27 cellular contexts compared by ENCODE assay signal in genomic region chr10:118990326-118990725, GRCh38.
"Had no signal": no experiment of that assay in that cellular context is flagged by ENCODE, and none has a peak within 500 bp of the region (broad histone marks: within the 10 kb centered on the region; RNA-seq: fewer than 3 reads in every experiment).

No MANE protein-coding gene starts in this region.

- H3K27me3 ChIP-seq: brain microvascular endothelial cell, gastrocnemius medialis, left lung, neural progenitor cell, spleen, tibial nerve had no signal

- H3K36me3 ChIP-seq: brain microvascular endothelial cell, gastrocnemius medialis, left lung, lower lobe of right lung, neural progenitor cell, spleen, tibial nerve had no signal

- ATAC-seq: effector memory CD8-positive, alpha-beta T cell; gastrocnemius medialis; left lung; lower lobe of right lung; natural killer cell; right cardiac atrium had no signal

- H3K27ac ChIP-seq: brain microvascular endothelial cell, gastrocnemius medialis, left lung, lower lobe of right lung, neural progenitor cell, spleen, tibial nerve had no signal

- FAIRE-seq: astrocyte, islet of Langerhans had no signal

- H3K4me1 ChIP-seq: gastrocnemius medialis, left lung, lower lobe of right lung, neural progenitor cell, spleen, tibial nerve had no signal

- H3K9me3 ChIP-seq: gastrocnemius medialis had no signal

- H3K4me3 ChIP-seq: gastrocnemius medialis, left lung, lower lobe of right lung, neural progenitor cell, spleen, tibial nerve had no signal

- DNase-seq: activated CD4-positive, alpha-beta memory T cell treated with anti-CD3 and anti-CD28 coated beads, Interleukin-2, amount 10 ng/mL, durations not matched to agents 7 days and 5 days; activated CD4-positive, alpha-beta T cell treated with anti-CD3 and anti-CD28 coated beads for 1 hour; activated CD4-positive, alpha-beta T cell treated with anti-CD3 and anti-CD28 coated beads, Interleukin-2, amount 10 ng/mL, durations not matched to agents 7 days and 5 days; activated CD8-positive, alpha-beta memory T cell treated with anti-CD3 and anti-CD28 coated beads, Interleukin-2, amount 50 U/mL, for 48 hours; activated gamma-delta T cell; activated naive CD4-positive, alpha-beta T cell treated with anti-CD3 and anti-CD28 coated beads, Interleukin-2, amount 10 ng/mL, durations not matched to agents 7 days and 5 days; activated naive CD8-positive, alpha-beta T cell treated with anti-CD3 and anti-CD28 coated beads, Interleukin-2, amount 10 ng/mL, durations not matched to agents 7 days and 5 days; activated T-cell treated with anti-CD3 and anti-CD28 coated beads, Interleukin-2, amount 50 U/mL, for 24 hours; amniotic stem cell; brain microvascular endothelial cell; cortex of kidney; effector memory CD8-positive, alpha-beta T cell; erythroblast; gastrocnemius medialis; glutamatergic neuron; left lung; lower lobe of right lung; mesenchymal stem cell; natural killer cell; posterior cingulate gyrus; right cardiac atrium; spleen; stimulated activated naive CD4-positive, alpha-beta T cell had no signal
